In the genomic region with DNA sequence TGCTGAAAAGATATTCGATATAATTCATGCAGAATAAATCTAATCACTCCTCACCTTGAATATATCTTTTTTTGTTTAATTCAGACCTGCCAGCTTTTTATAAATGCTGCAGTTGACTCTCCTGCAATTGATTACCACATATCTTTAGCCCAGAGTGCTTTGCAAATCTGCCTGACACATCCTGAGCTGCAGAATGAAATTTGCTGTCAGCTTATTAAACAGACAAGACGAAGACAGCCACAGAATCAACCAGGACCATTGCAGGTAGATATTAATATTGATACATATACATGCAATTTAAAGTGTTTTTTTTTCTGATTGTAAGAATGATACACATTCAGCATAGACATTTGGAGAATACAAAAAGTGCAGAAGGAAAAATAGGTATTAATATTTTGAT, we compare ENCODE assay signal across 30 cellular contexts.
"Had no signal": no experiment of that assay in that cellular context is flagged by ENCODE, and none has a peak within 500 bp of the region (broad histone marks: within the 10 kb centered on the region; RNA-seq: fewer than 3 reads in every experiment).

No MANE protein-coding gene starts in this region.

- H3K9ac ChIP-seq: parathyroid adenoma had no signal

- H3K9me3 ChIP-seq: gastroesophageal sphincter, heart left ventricle, lower lobe of right lung, right lobe of liver, thoracic aorta, tibial nerve, upper lobe of left lung had no signal

- H3K36me3 ChIP-seq: right lobe of liver had no signal

- H3K4me3 ChIP-seq: dorsolateral prefrontal cortex, gastroesophageal sphincter, heart left ventricle, hepatocyte, lower lobe of right lung, right lobe of liver, thoracic aorta, tibial nerve, upper lobe of left lung had no signal

- H3K9me3 Mint-ChIP-seq: endodermal cell; memory B cell; naive thymus-derived CD4-positive, alpha-beta T cell; nephron; stimulated activated naive B cell treated with anti-CD40 and anti-IgM and Interleukin-4, amounts not matched to agents 10 μg/mL and 1 μg/mL and 100 μg/mL, for 72 hours; stimulated activated naive CD8-positive, alpha-beta T cell treated with anti-CD3 and anti-CD28 coated beads, Interleukin-15, Interleukin-2, amounts not matched to agents 100 ng/mL and 50 ng/mL, for 24 hours had no signal

- H3K27ac ChIP-seq: dorsolateral prefrontal cortex, epithelial cell of prostate, foreskin keratinocyte, heart left ventricle, hepatocyte, lower lobe of right lung, parathyroid adenoma, right lobe of liver, tibial nerve, upper lobe of left lung had no signal

- H3K4me2 ChIP-seq: hepatocyte had no signal

- H3K4me3 Mint-ChIP-seq: endodermal cell; memory B cell; naive thymus-derived CD4-positive, alpha-beta T cell; nephron; stimulated activated naive B cell treated with anti-CD40 and anti-IgM and Interleukin-4, amounts not matched to agents 10 μg/mL and 1 μg/mL and 100 μg/mL, for 72 hours; stimulated activated naive CD8-positive, alpha-beta T cell treated with anti-CD3 and anti-CD28 coated beads, Interleukin-15, Interleukin-2, amounts not matched to agents 100 ng/mL and 50 ng/mL, for 24 hours had no signal

- H3K79me2 ChIP-seq: hepatocyte, parathyroid adenoma had no signal

- H3K36me3 Mint-ChIP-seq: memory B cell; stimulated activated naive B cell treated with anti-CD40 and anti-IgM and Interleukin-4, amounts not matched to agents 10 μg/mL and 1 μg/mL and 100 μg/mL, for 72 hours had no signal

- DNase-seq: cerebellar nuclear complex; dorsolateral prefrontal cortex; effector CD4-positive, alpha-beta T cell; endodermal cell; foreskin keratinocyte; heart left ventricle; left ventricle myocardium superior; lower lobe of right lung; midbrain; naive thymus-derived CD4-positive, alpha-beta T cell; nucleus accumbens; right lobe of liver; small intestine; stimulated activated CD4-positive, alpha-beta T cell treated with anti-CD3 and anti-CD28 coated beads, Interleukin-15, amount 100 ng/mL, for 24 hours; stimulated activated CD4-positive, alpha-beta T cell treated with anti-CD3 and anti-CD28 coated beads, Interleukin-2, amount 100 ng/mL, for 48 hours; stimulated activated naive B cell treated with anti-CD40 and anti-IgM and Interleukin-4, amounts not matched to agents 10 μg/mL and 1 μg/mL and 100 μg/mL, for 72 hours; upper lobe of left lung had no signal

- H3K27ac Mint-ChIP-seq: endodermal cell; memory B cell; naive thymus-derived CD4-positive, alpha-beta T cell; nephron; progenitor cell of endocrine pancreas; stimulated activated naive B cell treated with anti-CD40 and anti-IgM and Interleukin-4, amounts not matched to agents 10 μg/mL and 1 μg/mL and 100 μg/mL, for 72 hours; stimulated activated naive CD8-positive, alpha-beta T cell treated with anti-CD3 and anti-CD28 coated beads, Interleukin-15, Interleukin-2, amounts not matched to agents 100 ng/mL and 50 ng/mL, for 24 hours had no signal

- H3K4me1 Mint-ChIP-seq: endodermal cell; memory B cell; naive thymus-derived CD4-positive, alpha-beta T cell; nephron; stimulated activated naive B cell treated with anti-CD40 and anti-IgM and Interleukin-4, amounts not matched to agents 10 μg/mL and 1 μg/mL and 100 μg/mL, for 72 hours had no signal

- H3K4me1 ChIP-seq: foreskin keratinocyte, heart left ventricle, lower lobe of right lung, right lobe of liver, tibial nerve, upper lobe of left lung had no signal

- FAIRE-seq: colon, islet of Langerhans, small intestine, urothelium cell line had no signal

- H3K27me3 Mint-ChIP-seq: progenitor cell of endocrine pancreas had no signal

- H2AFZ ChIP-seq: hepatocyte, parathyroid adenoma had no signal

- H3K27me3 ChIP-seq: dorsolateral prefrontal cortex, foreskin keratinocyte, gastroesophageal sphincter, heart left ventricle, hepatocyte, right lobe of liver, tibial nerve, upper lobe of left lung had no signal
